2 cellular contexts compared by ENCODE assay signal in genomic region chr11:133531971-133532651, GRCh38.
TF ChIP-seq lines count a peak whose summit lies in the region.

TSS of gene OPCML (minus strand) at chr11:133532501.

TF ChIP-seq in GM23338, 12 proteins besides CTCF, POLR2A, EP300 and RAD21:
- TF ChIP-seq ZNF462 (CRISPR knock-in tag; IDR thresholded peaks at IDR 0.05), result no peak
- TF ChIP-seq REST (IDR thresholded peaks at IDR 0.05; ENCODE audit: unreplicated experiment), result no peak
- peak; percentile 24; the same call in 1 of the 2 replicates for TF ChIP-seq POLR2AphosphoS5 (IDR thresholded peaks at IDR 0.05; ENCODE audit: low read depth)

TF ChIP-seq in WTC11, 78 proteins besides CTCF, POLR2A, EP300 and RAD21 (continued from another document):
- TF ChIP-seq NR2C2 (CRISPR knock-in tag; IDR thresholded peaks at IDR 0.05) (no peak), ZBTB43 (CRISPR knock-in tag; IDR thresholded peaks at IDR 0.05) (0 out of 2 replicates have a peak, but pooled peaks have one; percentile 68), SMAD3 (CRISPR knock-in tag; IDR thresholded peaks at IDR 0.05; ENCODE audit: borderline replicate concordance) (no peak), ATF6 (CRISPR knock-in tag; IDR thresholded peaks at IDR 0.05) (no peak), FOXK1 (CRISPR knock-in tag; IDR thresholded peaks at IDR 0.05) (0 out of 2 replicates have a peak, but pooled peaks have one; percentile 28), ZSCAN18 (CRISPR knock-in tag; IDR thresholded peaks at IDR 0.05) (no peak), SOX15 (CRISPR knock-in tag; IDR thresholded peaks at IDR 0.05) (no peak), HMGXB4 (CRISPR knock-in tag; IDR thresholded peaks at IDR 0.05) (no peak), ZNF512 (CRISPR knock-in tag; IDR thresholded peaks at IDR 0.05; ENCODE audit: borderline replicate concordance) (no peak), CBFB (CRISPR knock-in tag; IDR thresholded peaks at IDR 0.05; ENCODE audit: low read depth) (no peak), E2F1 (CRISPR knock-in tag; IDR thresholded peaks at IDR 0.05) (no peak), OVOL2 (CRISPR knock-in tag; IDR thresholded peaks at IDR 0.05; ENCODE audit: borderline replicate concordance) (no peak), SMAD4 (CRISPR knock-in tag; IDR thresholded peaks at IDR 0.05) (no peak), USF1 (CRISPR knock-in tag; IDR thresholded peaks at IDR 0.05) (no peak), ZNF281 (CRISPR knock-in tag; IDR thresholded peaks at IDR 0.05) (no peak), ATF2 (CRISPR knock-in tag; IDR thresholded peaks at IDR 0.05; ENCODE audit: borderline replicate concordance, low read depth) (no peak), IRF2 (CRISPR knock-in tag; IDR thresholded peaks at IDR 0.05; ENCODE audit: borderline replicate concordance, low read depth) (no peak), FOXP1 (CRISPR knock-in tag; IDR thresholded peaks at IDR 0.05; ENCODE audit: borderline replicate concordance) (peak; percentile 40; the same call in 1 of the 2 replicates), CREM (CRISPR knock-in tag; IDR thresholded peaks at IDR 0.05) (no peak), ZNF263 (CRISPR knock-in tag; IDR thresholded peaks at IDR 0.05; ENCODE audit: low read depth) (no peak), TEAD1 (CRISPR knock-in tag; IDR thresholded peaks at IDR 0.05) (no peak), MYBL2 (CRISPR knock-in tag; IDR thresholded peaks at IDR 0.05) (0 out of 2 replicates have a peak, but pooled peaks have one; percentile 54), ZNF396 (CRISPR knock-in tag; IDR thresholded peaks at IDR 0.05; ENCODE audit: borderline replicate concordance) (no peak), FOXP4 (CRISPR knock-in tag; IDR thresholded peaks at IDR 0.05) (no peak), ZMAT4 (CRISPR knock-in tag; IDR thresholded peaks at IDR 0.05) (no peak), USF2 (CRISPR knock-in tag; IDR thresholded peaks at IDR 0.05) (no peak)
